Comparison of ENCODE assay signal across 8 cellular contexts in genomic region chrX:132022863-132023116, GRCh38. TPM values are rescaled to one million over a fixed set of nuclear protein-coding genes. Genes with fewer than 3 reads are reported as not detected.
DNase-seq lines count a peak whose midpoint lies in the region; ATAC-seq and TF ChIP-seq lines count a peak whose summit lies in the region.

No MANE protein-coding gene starts in this region.

- no peak for DNase-seq in CD14-positive monocyte (ENCODE audit: low spot score)
- no peak for DNase-seq in cardiac fibroblast (ENCODE audit: low read depth in 2 of 2)
- DNase-seq in naive thymus-derived CD4-positive, alpha-beta T cell = no peak
- DNase-seq in stimulated activated CD4-positive, alpha-beta T cell treated with anti-CD3 and anti-CD28 coated beads, Interleukin-2, amount 100 ng/mL, for 48 hours = no peak
- DNase-seq in C1 segment of cervical spinal cord (lab: John Stamatoyannopoulos, UW) = no peak
- DNase-seq in lower leg skin (ENCODE audit: low spot score in 2 of 2) = no peak

- peaks cover 0 to 8% (median 0%) of the 10 kb centered on the region in 3 experiments for H3K36me3 ChIP-seq in naive thymus-derived CD4-positive, alpha-beta T cell (ENCODE audit: control insufficient read depth in 2 of 3, insufficient read depth in 3 of 3, low read length in 3 of 3)

- H3K4me1 ChIP-seq in naive thymus-derived CD4-positive, alpha-beta T cell (ENCODE audit: control insufficient read depth in 2 of 2, insufficient read depth in 2 of 2, low read length in 2 of 2) = peaks cover 13 to 16% of the 10 kb centered on the region in 2 donors

- H3K9me3 ChIP-seq in naive thymus-derived CD4-positive, alpha-beta T cell (ENCODE audit: control insufficient read depth in 2 of 3, low read length in 3 of 3) = no peaks in the 10 kb centered on the region

- TF ChIP-seq CTCF in CD14-positive monocyte (IDR thresholded peaks at IDR 0.05) (no peak), cardiac fibroblast (IDR thresholded peaks at IDR 0.05; ENCODE audit: low read depth, low read length) (no peak), lower leg skin (IDR thresholded peaks at IDR 0.05) (no peak)

- H3K4me3 ChIP-seq in cardiac fibroblast (replicated peaks in 1 of 2; ENCODE audit: low read depth in 2 of 2, low read length in 2 of 2) (peak overlapping the region; percentile 62 to 74), lower leg skin (ENCODE audit: low read depth, poor library complexity, severe bottlenecking) (no peak overlapping the region)
- H3K4me3 ChIP-seq in naive thymus-derived CD4-positive, alpha-beta T cell (ENCODE audit: low read length) = peak overlapping the region; percentile 72

- peak overlapping the region; percentile 68 to 91 (median 83) for H3K27ac Mint-ChIP-seq in CD14-positive monocyte
- peak overlapping the region; percentile 58 to 94 (median 86) for H3K27ac Mint-ChIP-seq in naive thymus-derived CD4-positive, alpha-beta T cell

- peaks cover 0 to 3% of the 10 kb centered on the region in 2 donors for H3K36me3 Mint-ChIP-seq in CD14-positive monocyte
- H3K36me3 Mint-ChIP-seq in naive thymus-derived CD4-positive, alpha-beta T cell = peaks cover 0 to 9% (median 0%) of the 10 kb centered on the region in 5 donors

- H3K27me3 Mint-ChIP-seq in CD14-positive monocyte (ENCODE audit: low read depth in 3 of 3) = peaks cover 0 to 33% (median 0%) of the 10 kb centered on the region in 3 donors
- no peaks in the 10 kb centered on the region for H3K27me3 Mint-ChIP-seq in naive thymus-derived CD4-positive, alpha-beta T cell

- no peak for TF ChIP-seq POLR2A in lower leg skin (IDR thresholded peaks at IDR 0.05)

- POLR2A ChIA-PET in naive thymus-derived CD4-positive, alpha-beta T cell (lab: Charles Lee) = interaction anchor here (0.9 to 1.6 kb wide), 7 partner anchors 15 to 47 kb away, joined by 3 to 10 read pairs (median 4); no protein-coding TSS in a partner anchor

- intact Hi-C loops in CD14-positive monocyte (cut with micrococcal nuclease) (no loop called here), lower leg skin (cut with DNase I; ENCODE audit: low total_unique reads) (no loop called here)
- intact Hi-C loops in naive thymus-derived CD4-positive, alpha-beta T cell (cut with micrococcal nuclease) = loop anchor here (1.0 to 5.0 kb wide), 10 partner anchors 35 to 1120 kb away; partner anchors contain the start of genes ENOX2 (in 2 of the 2), MBNL3 (in 2 of the 2) and RAP2C (in 1 of the 2)

- no peaks in the 10 kb centered on the region for H3K27me3 ChIP-seq in naive thymus-derived CD4-positive, alpha-beta T cell (ENCODE audit: control insufficient read depth in 2 of 2, insufficient read depth in 2 of 2, low read length in 2 of 2)

- peak overlapping the region; percentile 86 for H3K27ac ChIP-seq in naive thymus-derived CD4-positive, alpha-beta T cell (ENCODE audit: low read depth, low read length)

- peaks cover 41% of the 10 kb centered on the region for H3K4me1 Mint-ChIP-seq in CD14-positive monocyte
- H3K4me1 Mint-ChIP-seq in naive thymus-derived CD4-positive, alpha-beta T cell = peaks cover 12 to 42% (median 38%) of the 10 kb centered on the region in 7 donors

- peak overlapping the region; percentile 90 to 93 for H3K4me3 Mint-ChIP-seq in CD14-positive monocyte
- peak overlapping the region; percentile 90 to 98 (median 94) for H3K4me3 Mint-ChIP-seq in naive thymus-derived CD4-positive, alpha-beta T cell

- WGBS in lower leg skin, 2 donors = 43% methylated on average over 12 of the region's 14 CpGs; no CpG with 5 or more reads in 1 of the 2 donors

- CTCF ChIA-PET in naive thymus-derived CD4-positive, alpha-beta T cell (lab: Charles Lee) = interaction anchor here (0.8 kb wide), 1 partner anchor 55 kb away, joined by 3 read pairs; no protein-coding TSS in a partner anchor

- peak; percentile 35 for ATAC-seq in GM19455 (IDR thresholded peaks at IDR 0.05; ENCODE audit: unreplicated experiment)
- ATAC-seq in HG03460 (IDR thresholded peaks at IDR 0.05; ENCODE audit: unreplicated experiment) = peak; percentile 16
- peak; percentile 37 for ATAC-seq in naive thymus-derived CD4-positive, alpha-beta T cell

- peaks cover 0 to 15% (median 2%) of the 10 kb centered on the region in 7 donors for H3K9me3 Mint-ChIP-seq in CD14-positive monocyte
- H3K9me3 Mint-ChIP-seq in naive thymus-derived CD4-positive, alpha-beta T cell = peaks cover 0 to 2% (median 0%) of the 10 kb centered on the region in 11 donors

RNA-seq across cellular contexts. Expression of gene STK26, which starts 0.3 kb away (rescaled TPM):
- 10 to 100 TPM; 22.2 to 25.1 TPM for polyA plus RNA-seq in CD14-positive monocyte
- 10 to 100 TPM; 29.7 to 50.1 (median 45.1) TPM for total RNA-seq in naive thymus-derived CD4-positive, alpha-beta T cell
- polyA plus RNA-seq in naive thymus-derived CD4-positive, alpha-beta T cell = 10 to 100 TPM; 54.1 to 60.7 TPM
- 10 to 100 TPM in 3 of 4 donors, 1 to 10 TPM in 1; 7.0 to 17.2 (median 15.0) TPM for total RNA-seq in lower leg skin

Comparison
In these comparisons a context has a peak if more than half of its experiments do, and no peak if none do; other contexts are left out.
1. intact Hi-C loops: an anchor here in naive thymus-derived CD4-positive, alpha-beta T cell (1.0 to 5.0 kb wide); none called in CD14-positive monocyte and lower leg skin.